Comparison of ENCODE assay signal across 8 cellular contexts in the genomic region with DNA sequence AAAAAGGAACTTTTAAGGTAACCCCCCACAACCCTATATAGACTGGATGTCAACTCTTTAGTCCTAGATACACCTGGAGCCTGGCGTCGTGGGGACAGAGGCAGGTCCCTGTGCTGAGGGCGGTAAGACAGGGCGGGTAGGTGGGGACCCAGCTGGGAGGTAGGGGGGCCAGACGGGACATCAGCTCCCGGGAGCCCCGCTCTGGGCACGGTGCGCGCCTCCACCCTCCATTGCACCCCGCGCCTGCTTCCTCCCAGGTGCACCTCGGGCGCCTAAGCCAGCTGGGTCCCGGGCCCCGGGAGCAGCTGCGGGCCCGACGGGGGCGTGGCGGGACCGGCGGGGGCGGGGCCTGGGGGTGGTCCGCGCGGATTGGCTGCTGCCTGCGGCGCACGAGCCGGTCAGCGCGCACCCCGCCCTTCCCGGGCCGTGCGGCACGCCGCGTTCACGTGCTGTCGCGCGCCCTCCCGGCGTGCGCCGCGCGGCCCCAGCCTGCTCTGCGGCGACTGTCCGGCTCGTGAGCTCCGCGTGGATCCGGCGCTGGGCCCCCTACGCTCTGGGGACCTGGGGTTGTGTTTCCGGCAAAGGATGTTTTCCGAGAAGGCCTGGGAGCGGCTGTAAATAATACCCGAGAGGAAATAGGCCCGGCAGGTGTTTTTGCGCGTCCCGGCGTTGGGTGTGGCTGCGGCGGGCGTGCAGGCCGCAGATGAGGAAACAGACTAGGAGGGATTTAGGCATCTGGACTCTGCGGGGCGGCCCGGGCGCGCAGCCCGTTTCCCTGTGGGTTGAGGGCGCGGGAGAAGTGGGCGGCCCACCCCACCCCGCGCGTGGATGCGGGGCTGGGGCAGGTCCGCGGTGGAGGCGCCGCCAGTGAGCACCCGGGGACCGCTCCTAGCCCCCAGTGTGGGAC. TPM values are rescaled to one million over a fixed set of nuclear protein-coding genes. Genes with fewer than 3 reads are reported as not detected.
DNase-seq lines count a peak whose midpoint lies in the region; ATAC-seq, FAIRE-seq and TF ChIP-seq lines count a peak whose summit lies in the region.

No MANE protein-coding gene starts in this region.

- no peak overlapping the region; the same call in 1 of the 2 replicates for H2BK5ac ChIP-seq in H1 (ENCODE audit: low read depth, low read length)

- no peak overlapping the region for H2BK120ac ChIP-seq in H1 (replicated peaks; ENCODE audit: low read depth, low read length)

- H2AK5ac ChIP-seq in H1 (ENCODE audit: low read depth, low read length): no peak overlapping the region

- H3K4me3 ChIP-seq in BLaER1 (peak overlapping the region; percentile 77), H1 (ENCODE audit: extremely low read depth in 1 of 4, insufficient read depth in 2 of 4, low read depth in 3 of 4, low read length in 4 of 4) (peak overlapping the region; percentile 39 to 88 (median 54))

- no peak overlapping the region for H3K56ac ChIP-seq in H1 (replicated peaks; ENCODE audit: insufficient read length, low read depth, low read length)

- no peak for TF ChIP-seq EP300 in H1 (IDR thresholded peaks at IDR 0.05; ENCODE audit: borderline replicate concordance in 1 of 2, low read depth in 2 of 2, low read length in 2 of 2)

- TF ChIP-seq RAD21 in H1 (IDR thresholded peaks at IDR 0.05 in 1 of 2, conservative IDR thresholded peaks at IDR 0.05 in 1 of 2; ENCODE audit: low read depth in 2 of 2, low read length in 2 of 2): no peak

- H3K9ac ChIP-seq in BLaER1 (peak overlapping the region; percentile 91), H1 (replicated peaks in 1 of 4; ENCODE audit: extremely low read depth in 1 of 4, low read depth in 3 of 4, low read length in 3 of 4) (peak overlapping the region; percentile 51 to 79 (median 64))

- WGBS in H1 (ENCODE audit: extremely low coverage in 1 of 2, insufficient coverage in 1 of 2, insufficient read length in 1 of 2, insufficient replicate concordance in 2 of 2, low coverage in 1 of 2, low lambda C conversion rate in 2 of 2, missing lambda C conversion rate in 1 of 2), 2 experiments: 13% methylated on average over 26 of the region's 91 CpGs; no CpG with 5 or more reads in 1 of the 2 experiments

- no peak for FAIRE-seq in H1 (lab: Jason Lieb, UNC)

- H3K27ac ChIP-seq in BLaER1: peak overlapping the region; percentile 96
- no peak overlapping the region for H3K27ac ChIP-seq in H1 (ENCODE audit: low read depth, low read length)

- H3K27me3 ChIP-seq in BLaER1 (no peaks in the 10 kb centered on the region), H1 (replicated peaks in 1 of 4; ENCODE audit: control insufficient read depth in 3 of 4, extremely low read depth in 1 of 4, insufficient read depth in 3 of 4, low read length in 3 of 4) (no peaks in the 10 kb centered on the region)

- H3K9me3 ChIP-seq in BLaER1: no peaks in the 10 kb centered on the region
- H3K9me3 ChIP-seq in H1 (ENCODE audit: insufficient read depth in 2 of 2, low read depth in 1 of 2, low read length in 1 of 2): no peaks in the 10 kb centered on the region

- no peaks in the 10 kb centered on the region for H3K23me2 ChIP-seq in H1 (ENCODE audit: low read depth, low read length)

- TF ChIP-seq POLR2A in H1 (IDR thresholded peaks at IDR 0.05; ENCODE audit: control extremely low read depth in 1 of 2, low read depth in 2 of 2, low read length in 2 of 2): peak in 1 of 2 experiments; percentile 49; a peak in 1 of 3 replicates

- CTCF ChIA-PET in H1 (lab: Charles Lee; ENCODE audit: partially characterized antibody): interaction anchor here (0.6 to 2.8 kb wide), 9 partner anchors 9 to 291 kb away, joined by 3 to 19 read pairs (median 3); no protein-coding TSS in a partner anchor

- H3K36me3 ChIP-seq in BLaER1 (peaks cover 30% of the 10 kb centered on the region), H1 (ENCODE audit: control insufficient read depth in 2 of 4, insufficient read depth in 4 of 4, low read length in 3 of 4) (peaks cover 0 to 2% (median under 1%) of the 10 kb centered on the region in 4 experiments; a peak in 1 of 8 replicates)

- peak overlapping the region; percentile 24; the same call in 1 of the 2 replicates for H3K18ac ChIP-seq in H1 (ENCODE audit: extremely low read depth, low read length)

- POLR2A ChIA-PET in H1 (lab: Charles Lee; ENCODE audit: partially characterized antibody): interaction anchor here (0.7 to 2.2 kb wide), 11 partner anchors 9 to 234 kb away, joined by 3 to 10 read pairs (median 3); partner anchors contain the start of gene PFKFB3

- peak overlapping the region; percentile 46 for H4K5ac ChIP-seq in H1 (ENCODE audit: insufficient read length, low read depth, low read length)

- peak overlapping the region; percentile 96 for H4K8ac ChIP-seq in H1 (ENCODE audit: extremely low read depth, insufficient read depth, low read length)

- no peak overlapping the region for H2AFZ ChIP-seq in H1 (ENCODE audit: low read length)

- H2BK15ac ChIP-seq in H1 (ENCODE audit: low read length): no peak overlapping the region

- no peak for TF ChIP-seq CTCF in H1 (IDR thresholded peaks at IDR 0.05; ENCODE audit: control extremely low read depth in 1 of 3, insufficient read depth in 1 of 3, low read depth in 1 of 3, low read length in 3 of 3)

- no peak overlapping the region for H3K23ac ChIP-seq in H1 (ENCODE audit: insufficient read length)

- H3K4me1 ChIP-seq in BLaER1: peaks cover 47% of the 10 kb centered on the region
- H3K4me1 ChIP-seq in H1 (replicated peaks in 1 of 4; ENCODE audit: control insufficient read depth in 3 of 4, insufficient read depth in 4 of 4, low read length in 3 of 4): peaks cover 0 to 2% (median 0%) of the 10 kb centered on the region in 4 experiments; a peak in 1 of 7 replicates

- peak; percentile 96 for ATAC-seq in HG03432 (IDR thresholded peaks at IDR 0.05; ENCODE audit: unreplicated experiment)

- DNase-seq in GM19238 (ENCODE audit: insufficient read length, low spot score) (peak; percentile 95), H1 (ENCODE audit: low read depth in 1 of 2, low spot score in 2 of 2) (peak in 1 of 2 experiments; percentile 94), midbrain (lab: John Stamatoyannopoulos, UW) (peak; percentile 87)
- peak; percentile 77 for DNase-seq in NK-92 treated with Interleukin-12 subunit alpha and Interleukin-12 subunit beta, amount 100 ng/mL, for 24 hours (lab: John Stamatoyannopoulos, UW)
- peak; percentile 78 to 83 for DNase-seq in activated CD8-positive, alpha-beta memory T cell treated with anti-CD3 and anti-CD28 coated beads for 4 hours (ENCODE audit: low read depth in 2 of 2)
- DNase-seq in stimulated activated CD8-positive, alpha-beta memory T cell treated with anti-CD3 and anti-CD28 coated beads, Interleukin-15, amount 100 ng/mL, for 4 hours (ENCODE audit: low read depth in 2 of 2): peak; percentile 84

- H4K20me1 ChIP-seq in BLaER1 (peaks cover 60% of the 10 kb centered on the region), H1 (replicated peaks in 1 of 2; ENCODE audit: control insufficient read depth in 1 of 2, insufficient read depth in 2 of 2, low read length in 2 of 2) (peaks cover 0 to 7% of the 10 kb centered on the region in 2 experiments)

- H4K91ac ChIP-seq in H1 (replicated peaks; ENCODE audit: insufficient read length, low read length): no peak overlapping the region

- no peak overlapping the region for H3K4ac ChIP-seq in H1 (replicated peaks; ENCODE audit: insufficient read length, low read depth, low read length)

- H3K4me2 ChIP-seq in BLaER1 (peak overlapping the region; percentile 95), H1 (ENCODE audit: insufficient read depth in 1 of 2, low read depth in 2 of 2, low read length in 2 of 2) (peak overlapping the region; percentile 74 to 78)

- peaks cover 3% of the 10 kb centered on the region; the same call in 1 of the 2 replicates for H3K79me1 ChIP-seq in H1 (ENCODE audit: low read depth, low read length)

- H2BK20ac ChIP-seq in H1 (ENCODE audit: low read length): no peak overlapping the region

- no peak overlapping the region for H2BK12ac ChIP-seq in H1 (ENCODE audit: low read depth, low read length)

- no peak overlapping the region for H3K14ac ChIP-seq in H1 (ENCODE audit: insufficient read length)

- H3K79me2 ChIP-seq in H1 (ENCODE audit: control insufficient read depth in 1 of 2, insufficient read depth in 2 of 2, low read length in 2 of 2): peaks cover 0 to 37% of the 10 kb centered on the region in 2 experiments; a peak in 2 of 4 replicates

TF ChIP-seq in H1, 55 proteins besides CTCF, POLR2A, EP300 and RAD21 (continues in another document):
- TF ChIP-seq ATF3 (IDR thresholded peaks at IDR 0.05; ENCODE audit: insufficient read depth, low read depth, low read length): no peak
- TF ChIP-seq RXRA (IDR thresholded peaks at IDR 0.05; ENCODE audit: insufficient read depth, low read depth, low read length): no peak
- TF ChIP-seq POU5F1 (IDR thresholded peaks at IDR 0.05; ENCODE audit: low read depth, low read length): no peak
- no peak for TF ChIP-seq TEAD4 (IDR thresholded peaks at IDR 0.05; ENCODE audit: low read depth, low read length)
- no peak for TF ChIP-seq KDM5A (IDR thresholded peaks at IDR 0.05; ENCODE audit: low read length)
- no peak for TF ChIP-seq SAP30 (IDR thresholded peaks at IDR 0.05; ENCODE audit: insufficient read depth, insufficient replicate concordance, low read length)
- no peak for TF ChIP-seq CHD1 (IDR thresholded peaks at IDR 0.05; ENCODE audit: low read depth, low read length)
- no peak for TF ChIP-seq SRF (IDR thresholded peaks at IDR 0.05; ENCODE audit: low read depth, low read length)
- no peak for TF ChIP-seq ZNF274 (IDR thresholded peaks at IDR 0.05; ENCODE audit: borderline replicate concordance, extremely low read depth, low read length)

RNA-seq across cellular contexts. Expression of gene PFKFB3, which starts 39.1 kb away (rescaled TPM):
- 27.3 and 32.0 TPM in 2 replicates for total RNA-seq in H1 (2021; fragmentation: NEBNext Ultra II Directional; extraction: Animal tissue kit (Norgen Biotek cat#: 25700))
- polyA plus RNA-seq in H1 (2011; rRNA removed): 15.6 and 27.5 TPM in 2 replicates
- polyA plus RNA-seq in H1 (2011; cell fraction: cytosol; rRNA removed): 16.8 TPM
- 47.6 TPM for polyA plus RNA-seq in H1 (2011; cell fraction: nucleus; rRNA removed)
- 18.4 to 25.7 TPM (median 22.3 TPM) in 4 replicates for polyA plus RNA-seq in H1 (2012, experiment 1 of 2)
- polyA plus RNA-seq in H1 (2012, experiment 2 of 2): 11.8 TPM
- polyA plus RNA-seq in H1 (2013, experiment 1 of 2): 11.7 TPM
- polyA plus RNA-seq in H1 (2013, experiment 2 of 2): 11.3 TPM
- 28.8 and 34.1 TPM in 2 replicates for polyA minus RNA-seq in H1 (2011; rRNA and poly(A)+ RNA removed)
- polyA minus RNA-seq in H1 (2011; cell fraction: cytosol; rRNA and poly(A)+ RNA removed): 15.3 TPM
- 55.3 TPM for polyA minus RNA-seq in H1 (2011; cell fraction: nucleus; rRNA and poly(A)+ RNA removed)
